ENCODE assay signal across 19 cellular contexts in genomic region chr3:53624467-53624866, GRCh38.
"Had no signal": no experiment of that assay in that cellular context is flagged by ENCODE, and none has a peak within 500 bp of the region (broad histone marks: within the 10 kb centered on the region; RNA-seq: fewer than 3 reads in every experiment).

No MANE protein-coding gene starts in this region.

- H3K27ac Mint-ChIP-seq: activated CD4-positive, alpha-beta memory T cell treated with anti-CD3 and anti-CD28 coated beads, Interleukin-2, amount 10 ng/mL, durations not matched to agents 7 days and 5 days; activated naive CD4-positive, alpha-beta T cell treated with anti-CD3 and anti-CD28 coated beads, Interleukin-2, amount 50 U/mL, for 24 hours; activated T-cell treated with anti-CD3 and anti-CD28 coated beads, Interleukin-2, amount 50 U/mL, for 24 hours; naive thymus-derived CD8-positive, alpha-beta T cell; stimulated activated memory B cell treated with anti-CD40 and anti-IgM and Interleukin-4, amounts not matched to agents 10 μg/mL and 1 μg/mL and 100 μg/mL, for 72 hours; T-helper 17 cell; WTC11 had no signal

- H3K4me1 ChIP-seq: left ventricle myocardium inferior, tibial artery had no signal

- H3K36me3 Mint-ChIP-seq: activated naive CD4-positive, alpha-beta T cell treated with anti-CD3 and anti-CD28 coated beads, Interleukin-2, amount 50 U/mL, for 24 hours; naive thymus-derived CD8-positive, alpha-beta T cell; stimulated activated memory B cell treated with anti-CD40 and anti-IgM and Interleukin-4, amounts not matched to agents 10 μg/mL and 1 μg/mL and 100 μg/mL, for 72 hours; WTC11 had no signal

- H3K79me2 ChIP-seq: hepatocyte had no signal

- FAIRE-seq: endometrium, kidney, TTC549 had no signal

- H3K9me3 ChIP-seq: left ventricle myocardium inferior, tibial artery had no signal

- H3K36me3 ChIP-seq: left ventricle myocardium inferior, tibial artery had no signal

- DNase-seq: activated CD4-positive, alpha-beta memory T cell treated with anti-CD3 and anti-CD28 coated beads, Interleukin-2, amount 10 ng/mL, durations not matched to agents 7 days and 5 days; activated CD4-positive, alpha-beta T cell treated with anti-CD3 and anti-CD28 coated beads for 4 hours; activated T-cell treated with anti-CD3 and anti-CD28 coated beads, Interleukin-2, amount 50 U/mL, for 24 hours; amniotic stem cell; kidney; left ventricle myocardium inferior; mesenchymal stem cell; naive thymus-derived CD8-positive, alpha-beta T cell; posterior cingulate gyrus; retina; stimulated activated CD4-positive, alpha-beta T cell treated with anti-CD3 and anti-CD28 coated beads, Interleukin-2, amount 100 ng/mL, for 48 hours; T-helper 17 cell; tibial artery had no signal

- H3K4me3 ChIP-seq: hepatocyte, left ventricle myocardium inferior, tibial artery had no signal

- H3K4me1 Mint-ChIP-seq: activated CD4-positive, alpha-beta memory T cell treated with anti-CD3 and anti-CD28 coated beads, Interleukin-2, amount 10 ng/mL, durations not matched to agents 7 days and 5 days; activated naive CD4-positive, alpha-beta T cell treated with anti-CD3 and anti-CD28 coated beads, Interleukin-2, amount 50 U/mL, for 24 hours; stimulated activated memory B cell treated with anti-CD40 and anti-IgM and Interleukin-4, amounts not matched to agents 10 μg/mL and 1 μg/mL and 100 μg/mL, for 72 hours; WTC11 had no signal

- H3K9me3 Mint-ChIP-seq: activated CD4-positive, alpha-beta memory T cell treated with anti-CD3 and anti-CD28 coated beads, Interleukin-2, amount 10 ng/mL, durations not matched to agents 7 days and 5 days; activated naive CD4-positive, alpha-beta T cell treated with anti-CD3 and anti-CD28 coated beads, Interleukin-2, amount 50 U/mL, for 24 hours; activated T-cell treated with anti-CD3 and anti-CD28 coated beads, Interleukin-2, amount 50 U/mL, for 24 hours; naive thymus-derived CD8-positive, alpha-beta T cell; stimulated activated memory B cell treated with anti-CD40 and anti-IgM and Interleukin-4, amounts not matched to agents 10 μg/mL and 1 μg/mL and 100 μg/mL, for 72 hours; WTC11 had no signal

- H3K27me3 ChIP-seq: hepatocyte had no signal

- H3K4me3 Mint-ChIP-seq: activated CD4-positive, alpha-beta memory T cell treated with anti-CD3 and anti-CD28 coated beads, Interleukin-2, amount 10 ng/mL, durations not matched to agents 7 days and 5 days; activated naive CD4-positive, alpha-beta T cell treated with anti-CD3 and anti-CD28 coated beads, Interleukin-2, amount 50 U/mL, for 24 hours; activated T-cell treated with anti-CD3 and anti-CD28 coated beads, Interleukin-2, amount 50 U/mL, for 24 hours; naive thymus-derived CD8-positive, alpha-beta T cell; stimulated activated memory B cell treated with anti-CD40 and anti-IgM and Interleukin-4, amounts not matched to agents 10 μg/mL and 1 μg/mL and 100 μg/mL, for 72 hours; T-helper 17 cell; WTC11 had no signal

- H2AFZ ChIP-seq: hepatocyte had no signal

- H3K4me2 ChIP-seq: hepatocyte had no signal

- H3K27ac ChIP-seq: hepatocyte, left ventricle myocardium inferior, tibial artery had no signal
